Comparison of ENCODE assay signal across 1 cellular context in the genomic region with DNA sequence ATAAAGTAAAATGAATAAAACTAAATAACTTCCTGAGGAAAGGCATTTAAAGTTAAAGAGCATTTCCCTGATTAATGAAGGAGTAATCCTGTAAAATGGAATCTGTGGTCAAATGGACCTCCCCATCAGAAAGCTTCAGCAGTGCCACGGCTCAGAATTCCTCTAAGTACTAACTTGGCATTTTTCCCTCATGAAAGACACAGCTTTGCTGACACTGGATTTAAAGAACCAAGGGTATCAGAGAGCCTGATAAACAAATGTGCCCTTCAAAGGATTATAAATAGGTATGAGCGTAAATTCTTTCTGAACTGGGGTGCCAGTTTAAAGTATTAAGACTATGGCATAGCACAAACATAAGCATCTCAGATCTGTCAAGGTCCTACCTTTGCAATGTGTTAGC.
TF ChIP-seq lines count a peak whose summit lies in the region.

No MANE protein-coding gene starts in this region.

TF ChIP-seq in GM23338, 12 proteins besides CTCF, POLR2A, EP300 and RAD21 (continued from another document):
- TF ChIP-seq, protein P1, sequence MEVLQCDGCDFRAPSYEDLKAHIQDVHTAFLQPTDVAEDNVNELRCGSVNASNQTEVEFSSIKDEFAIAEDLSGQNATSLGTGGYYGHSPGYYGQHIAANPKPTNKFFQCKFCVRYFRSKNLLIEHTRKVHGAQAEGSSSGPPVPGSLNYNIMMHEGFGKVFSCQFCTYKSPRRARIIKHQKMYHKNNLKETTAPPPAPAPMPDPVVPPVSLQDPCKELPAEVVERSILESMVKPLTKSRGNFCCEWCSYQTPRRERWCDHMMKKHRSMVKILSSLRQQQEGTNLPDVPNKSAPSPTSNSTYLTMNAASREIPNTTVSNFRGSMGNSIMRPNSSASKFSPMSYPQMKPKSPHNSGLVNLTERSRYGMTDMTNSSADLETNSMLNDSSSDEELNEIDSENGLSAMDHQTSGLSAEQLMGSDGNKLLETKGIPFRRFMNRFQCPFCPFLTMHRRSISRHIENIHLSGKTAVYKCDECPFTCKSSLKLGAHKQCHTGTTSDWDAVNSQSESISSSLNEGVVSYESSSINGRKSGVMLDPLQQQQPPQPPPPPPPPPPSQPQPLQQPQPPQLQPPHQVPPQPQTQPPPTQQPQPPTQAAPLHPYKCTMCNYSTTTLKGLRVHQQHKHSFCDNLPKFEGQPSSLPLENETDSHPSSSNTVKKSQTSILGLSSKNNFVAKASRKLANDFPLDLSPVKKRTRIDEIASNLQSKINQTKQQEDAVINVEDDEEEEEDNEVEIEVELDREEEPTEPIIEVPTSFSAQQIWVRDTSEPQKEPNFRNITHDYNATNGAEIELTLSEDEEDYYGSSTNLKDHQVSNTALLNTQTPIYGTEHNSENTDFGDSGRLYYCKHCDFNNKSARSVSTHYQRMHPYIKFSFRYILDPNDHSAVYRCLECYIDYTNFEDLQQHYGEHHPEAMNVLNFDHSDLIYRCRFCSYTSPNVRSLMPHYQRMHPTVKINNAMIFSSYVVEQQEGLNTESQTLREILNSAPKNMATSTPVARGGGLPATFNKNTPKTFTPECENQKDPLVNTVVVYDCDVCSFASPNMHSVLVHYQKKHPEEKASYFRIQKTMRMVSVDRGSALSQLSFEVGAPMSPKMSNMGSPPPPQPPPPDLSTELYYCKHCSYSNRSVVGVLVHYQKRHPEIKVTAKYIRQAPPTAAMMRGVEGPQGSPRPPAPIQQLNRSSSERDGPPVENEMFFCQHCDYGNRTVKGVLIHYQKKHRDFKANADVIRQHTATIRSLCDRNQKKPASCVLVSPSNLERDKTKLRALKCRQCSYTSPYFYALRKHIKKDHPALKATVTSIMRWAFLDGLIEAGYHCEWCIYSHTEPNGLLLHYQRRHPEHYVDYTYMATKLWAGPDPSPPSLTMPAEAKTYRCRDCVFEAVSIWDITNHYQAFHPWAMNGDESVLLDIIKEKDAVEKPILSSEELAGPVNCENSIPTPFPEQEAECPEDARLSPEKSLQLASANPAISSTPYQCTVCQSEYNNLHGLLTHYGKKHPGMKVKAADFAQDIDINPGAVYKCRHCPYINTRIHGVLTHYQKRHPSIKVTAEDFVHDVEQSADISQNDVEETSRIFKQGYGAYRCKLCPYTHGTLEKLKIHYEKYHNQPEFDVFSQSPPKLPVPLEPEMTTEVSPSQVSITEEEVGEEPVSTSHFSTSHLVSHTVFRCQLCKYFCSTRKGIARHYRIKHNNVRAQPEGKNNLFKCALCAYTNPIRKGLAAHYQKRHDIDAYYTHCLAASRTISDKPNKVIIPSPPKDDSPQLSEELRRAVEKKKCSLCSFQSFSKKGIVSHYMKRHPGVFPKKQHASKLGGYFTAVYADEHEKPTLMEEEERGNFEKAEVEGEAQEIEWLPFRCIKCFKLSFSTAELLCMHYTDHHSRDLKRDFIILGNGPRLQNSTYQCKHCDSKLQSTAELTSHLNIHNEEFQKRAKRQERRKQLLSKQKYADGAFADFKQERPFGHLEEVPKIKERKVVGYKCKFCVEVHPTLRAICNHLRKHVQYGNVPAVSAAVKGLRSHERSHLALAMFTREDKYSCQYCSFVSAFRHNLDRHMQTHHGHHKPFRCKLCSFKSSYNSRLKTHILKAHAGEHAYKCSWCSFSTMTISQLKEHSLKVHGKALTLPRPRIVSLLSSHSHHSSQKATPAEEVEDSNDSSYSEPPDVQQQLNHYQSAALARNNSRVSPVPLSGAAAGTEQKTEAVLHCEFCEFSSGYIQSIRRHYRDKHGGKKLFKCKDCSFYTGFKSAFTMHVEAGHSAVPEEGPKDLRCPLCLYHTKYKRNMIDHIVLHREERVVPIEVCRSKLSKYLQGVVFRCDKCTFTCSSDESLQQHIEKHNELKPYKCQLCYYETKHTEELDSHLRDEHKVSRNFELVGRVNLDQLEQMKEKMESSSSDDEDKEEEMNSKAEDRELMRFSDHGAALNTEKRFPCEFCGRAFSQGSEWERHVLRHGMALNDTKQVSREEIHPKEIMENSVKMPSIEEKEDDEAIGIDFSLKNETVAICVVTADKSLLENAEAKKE (CRISPR knock-in tag; IDR thresholded peaks at IDR 0.05), result no peak
- no peak for TF ChIP-seq ZNF331 (CRISPR knock-in tag; IDR thresholded peaks at IDR 0.05; ENCODE audit: low read depth)
